Comparison of ENCODE assay signal across 5 cellular contexts in genomic region chr6:143049611-143050010, GRCh38.
"Had no signal": no experiment of that assay in that cellular context is flagged by ENCODE, and none has a peak within 500 bp of the region (broad histone marks: within the 10 kb centered on the region; RNA-seq: fewer than 3 reads in every experiment).

No MANE protein-coding gene starts in this region.

- FAIRE-seq: HTR-8/SVneo, K562 had no signal

- DNase-seq: IMR-90, KBM-7 had no signal

- H3K4me3 ChIP-seq: K562 had no signal

- ATAC-seq: K562 had no signal

- H3K27ac ChIP-seq: HL-60 had no signal
